8 cellular contexts compared by ENCODE assay signal in genomic region chrX:102746134-102746584, GRCh38. TPM values are rescaled to one million over a fixed set of nuclear protein-coding genes. Genes with fewer than 3 reads are reported as not detected.
DNase-seq lines count a peak whose midpoint lies in the region; ATAC-seq lines count a peak whose summit lies in the region.
"Had no signal": no experiment of that assay in that cellular context is flagged by ENCODE, and none has a peak within 500 bp of the region (broad histone marks: within the 10 kb centered on the region; RNA-seq: fewer than 3 reads in every experiment).

No MANE protein-coding gene starts in this region.

- H3K27me3 Mint-ChIP-seq in activated T-helper 2 cell treated with anti-CD3 and anti-CD28 coated beads, Interferon-gamma antibody, Interleukin-2, Interleukin-4, amounts not matched to agents 10 μg/mL and 5 μg/mL and 100 μg/mL, durations not matched to agents 14 hours and 24 hours and 36 hours (ENCODE audit: low read depth): peaks cover 5% of the 10 kb centered on the region

- H3K4me1 Mint-ChIP-seq in activated T-helper 2 cell treated with anti-CD3 and anti-CD28 coated beads, Interferon-gamma antibody, Interleukin-2, Interleukin-4, amounts not matched to agents 10 μg/mL and 5 μg/mL and 100 μg/mL, durations not matched to agents 14 hours and 24 hours and 36 hours (ENCODE audit: low read depth): no peaks in the 10 kb centered on the region
- H3K4me1 Mint-ChIP-seq: neural crest cell had no signal

- no peaks in the 10 kb centered on the region for H3K9me3 Mint-ChIP-seq in activated T-helper 2 cell treated with anti-CD3 and anti-CD28 coated beads, Interferon-gamma antibody, Interleukin-2, Interleukin-4, amounts not matched to agents 10 μg/mL and 5 μg/mL and 100 μg/mL, durations not matched to agents 14 hours and 24 hours and 36 hours

- no peak for DNase-seq in activated T-helper 2 cell treated with anti-CD3 and anti-CD28 coated beads, Interferon-gamma antibody, Interleukin-2, Interleukin-4, amounts not matched to agents 10 μg/mL and 5 μg/mL and 100 μg/mL, durations not matched to agents 14 hours and 24 hours and 36 hours (ENCODE audit: low spot score)
- DNase-seq in Right ventricle myocardium superior (peak; percentile 70), posterior cingulate gyrus (peak in 8 of 10 donors; percentile 11 to 92 (median 42)), NCI-H2171 treated with DMSO at 0.1 percent for 48 hours (lab: John Stamatoyannopoulos, UW) (no peak), pons (ENCODE audit: low spot score) (no peak)

- no peak overlapping the region for H3K27ac Mint-ChIP-seq in activated T-helper 2 cell treated with anti-CD3 and anti-CD28 coated beads, Interferon-gamma antibody, Interleukin-2, Interleukin-4, amounts not matched to agents 10 μg/mL and 5 μg/mL and 100 μg/mL, durations not matched to agents 14 hours and 24 hours and 36 hours

- H3K4me3 Mint-ChIP-seq in activated T-helper 2 cell treated with anti-CD3 and anti-CD28 coated beads, Interferon-gamma antibody, Interleukin-2, Interleukin-4, amounts not matched to agents 10 μg/mL and 5 μg/mL and 100 μg/mL, durations not matched to agents 14 hours and 24 hours and 36 hours (ENCODE audit: low read depth): peak overlapping the region; percentile 69
- H3K4me3 Mint-ChIP-seq: neural crest cell had no signal

- ATAC-seq in HG02610 (IDR thresholded peaks at IDR 0.05; ENCODE audit: unreplicated experiment) (peak; percentile 55), Right ventricle myocardium superior (ENCODE audit: poor library complexity) (peak; percentile 72), HG03565 (IDR thresholded peaks at IDR 0.05; ENCODE audit: unreplicated experiment) (no peak)

- intact Hi-C loops in activated T-helper 2 cell treated with anti-CD3 and anti-CD28 coated beads, Interferon-gamma antibody, Interleukin-2, Interleukin-4, amounts not matched to agents 10 μg/mL and 5 μg/mL and 100 μg/mL, durations not matched to agents 14 hours and 24 hours and 36 hours (cut with micrococcal nuclease): no loop called here
- intact Hi-C loops in Right ventricle myocardium superior (cut with DNase I): no loop called here
- intact Hi-C loops in posterior cingulate gyrus (cut with DNase I): no loop called here

- H3K36me3 Mint-ChIP-seq in activated T-helper 2 cell treated with anti-CD3 and anti-CD28 coated beads, Interferon-gamma antibody, Interleukin-2, Interleukin-4, amounts not matched to agents 10 μg/mL and 5 μg/mL and 100 μg/mL, durations not matched to agents 14 hours and 24 hours and 36 hours (ENCODE audit: low read depth): no peaks in the 10 kb centered on the region

RNA-seq across cellular contexts. Expression of gene GPRASP3, which starts 25.6 kb away (rescaled TPM):
- 0.71 and 1.4 TPM in 2 replicates for total RNA-seq in activated T-helper 2 cell treated with anti-CD3 and anti-CD28 coated beads, Interferon-gamma antibody, Interleukin-2, Interleukin-4, amounts not matched to agents 10 μg/mL and 5 μg/mL and 100 μg/mL, durations not matched to agents 14 hours and 24 hours and 36 hours
- total RNA-seq in Right ventricle myocardium superior: 4.8 TPM

RNA-seq across cellular contexts. Expression of gene GPRASP2, which starts 33.9 kb away (rescaled TPM):
- total RNA-seq in activated T-helper 2 cell treated with anti-CD3 and anti-CD28 coated beads, Interferon-gamma antibody, Interleukin-2, Interleukin-4, amounts not matched to agents 10 μg/mL and 5 μg/mL and 100 μg/mL, durations not matched to agents 14 hours and 24 hours and 36 hours: 0.23 and 0.32 TPM in 2 replicates
- total RNA-seq in Right ventricle myocardium superior: 11.1 TPM

Comparison
In these comparisons a context has a peak if more than half of its experiments do, and no peak if none do; other contexts are left out.
1. DNase-seq: peak in Right ventricle myocardium superior (single experiment) and posterior cingulate gyrus (8 of 10); none in activated T-helper 2 cell treated with anti-CD3 and anti-CD28 coated beads, Interferon-gamma antibody, Interleukin-2, Interleukin-4, amounts not matched to agents 10 μg/mL and 5 μg/mL and 100 μg/mL, durations not matched to agents 14 hours and 24 hours and 36 hours (single experiment), NCI-H2171 treated with DMSO at 0.1 percent for 48 hours (single experiment) and pons (single experiment).